Comparison of ENCODE assay signal across 18 cellular contexts in the genomic region with DNA sequence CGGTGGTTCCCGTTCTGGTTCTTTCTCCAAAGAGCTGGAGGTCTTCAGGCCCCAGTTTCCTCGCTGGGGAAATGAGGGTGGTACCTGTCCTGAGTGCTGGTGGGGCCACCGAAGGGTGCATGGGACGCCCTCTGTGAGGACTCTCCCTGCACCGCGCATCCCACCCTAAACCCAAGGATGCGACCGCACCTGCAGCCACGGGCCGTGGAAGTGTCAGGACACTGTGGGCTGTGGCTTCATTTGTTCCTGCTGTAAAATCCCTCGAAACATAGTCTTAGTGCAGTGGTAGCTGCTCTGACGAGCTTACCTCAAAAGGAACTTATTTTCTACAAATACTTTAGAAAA.
DNase-seq lines count a peak whose midpoint lies in the region; ATAC-seq, FAIRE-seq and TF ChIP-seq lines count a peak whose summit lies in the region.
"Had no signal": no experiment of that assay in that cellular context is flagged by ENCODE, and none has a peak within 500 bp of the region (broad histone marks: within the 10 kb centered on the region; RNA-seq: fewer than 3 reads in every experiment).

No MANE protein-coding gene starts in this region.

- H3K9me3 Mint-ChIP-seq in type B pancreatic cell, result peaks cover 9% of the 10 kb centered on the region

- H3K36me3 ChIP-seq in BLaER1 (peaks cover 42% of the 10 kb centered on the region), kidney (ENCODE audit: control insufficient read depth in 1 of 2, insufficient read depth in 2 of 2, low read length in 2 of 2) (peaks cover 4 to 11% of the 10 kb centered on the region in 2 donors), WERI-Rb-1 (no peaks in the 10 kb centered on the region)

- FAIRE-seq in kidney (lab: Jason Lieb, UNC), result no peak
- FAIRE-seq: GM12892, GM18507, H54 had no signal

- peaks cover 15% of the 10 kb centered on the region for H3K4me1 Mint-ChIP-seq in type B pancreatic cell (ENCODE audit: unreplicated experiment)
- H3K4me1 Mint-ChIP-seq: B cell had no signal

- H3K9me3 ChIP-seq in BLaER1 (peaks cover 19% of the 10 kb centered on the region), kidney (ENCODE audit: control insufficient read depth in 1 of 2, low read length in 2 of 2) (peaks cover 0 to 14% of the 10 kb centered on the region in 2 donors), WERI-Rb-1 (ENCODE audit: severe bottlenecking) (peaks cover 9% of the 10 kb centered on the region)

- peaks cover 3% of the 10 kb centered on the region for H3K27me3 Mint-ChIP-seq in type B pancreatic cell
- H3K27me3 Mint-ChIP-seq: B cell; CD4-positive, alpha-beta T cell had no signal

- H3K4me3 ChIP-seq in BLaER1 (no peak overlapping the region), kidney (ENCODE audit: low read length in 2 of 2) (no peak overlapping the region), WERI-Rb-1 (ENCODE audit: low read depth, low read length) (no peak overlapping the region)
- H3K4me3 ChIP-seq: GM23248 had no signal

- intact Hi-C loops in left ventricle myocardium superior (cut with micrococcal nuclease), result no loop called here
- intact Hi-C loops in left cardiac atrium (cut with DNase I), result no loop called here
- intact Hi-C loops in kidney (cut with DNase I), result no loop called here

- H3K27ac ChIP-seq in BLaER1 (no peak overlapping the region), kidney (ENCODE audit: low read depth in 2 of 2, low read length in 2 of 2) (no peak overlapping the region), WERI-Rb-1 (no peak overlapping the region)
- H3K27ac ChIP-seq: GM23248 had no signal

- peaks cover 19% of the 10 kb centered on the region for H3K36me3 Mint-ChIP-seq in type B pancreatic cell

- DNase-seq in left ventricle myocardium superior (peak; percentile 2), left cardiac atrium (no peak), kidney (peak; percentile 39), type B pancreatic cell (ENCODE audit: extremely low spot score, unreplicated experiment) (peak; percentile 47), cerebellar cortex (ENCODE audit: low spot score) (no peak), WERI-Rb-1 (no peak)
- DNase-seq: C1 segment of cervical spinal cord, DMS153, DMS79, GDM1, GM23248, HCEC 1CT had no signal

- no peaks in the 10 kb centered on the region for H3K27me3 ChIP-seq in BLaER1
- H3K27me3 ChIP-seq in WERI-Rb-1 (ENCODE audit: insufficient read depth, low read depth, severe bottlenecking), result no peaks in the 10 kb centered on the region

- no peak overlapping the region for H3K4me3 Mint-ChIP-seq in type B pancreatic cell
- H3K4me3 Mint-ChIP-seq: B cell; CD4-positive, alpha-beta T cell had no signal

- no peak overlapping the region for H3K9ac ChIP-seq in BLaER1
- H3K9ac ChIP-seq in kidney (ENCODE audit: low read length in 2 of 2), result no peak overlapping the region
- H3K9ac ChIP-seq: GM23248 had no signal

- H3K4me2 ChIP-seq in BLaER1, result peak overlapping the region; percentile 78

- TF ChIP-seq CTCF in kidney (IDR thresholded peaks at IDR 0.05; ENCODE audit: borderline replicate concordance, extremely low read depth, insufficient read depth) (no peak), type B pancreatic cell (conservative IDR thresholded peaks at IDR 0.05) (no peak), WERI-Rb-1 (IDR thresholded peaks at IDR 0.05; ENCODE audit: low read depth, low read length) (no peak)

- H3K4me1 ChIP-seq in BLaER1, result peaks cover 45% of the 10 kb centered on the region
- H3K4me1 ChIP-seq in kidney (ENCODE audit: control insufficient read depth in 1 of 2, insufficient read depth in 1 of 2, low read depth in 1 of 2, low read length in 2 of 2), result no peaks in the 10 kb centered on the region

- H4K20me1 ChIP-seq in BLaER1, result peaks cover 46% of the 10 kb centered on the region

- no peak overlapping the region for H3K27ac Mint-ChIP-seq in type B pancreatic cell
- H3K27ac Mint-ChIP-seq: B cell; CD4-positive, alpha-beta T cell had no signal

- ATAC-seq in left ventricle myocardium superior (no peak), left cardiac atrium (no peak)

Comparison
In these comparisons a context has a peak if more than half of its experiments do, and no peak if none do; other contexts are left out.
1. DNase-seq: peak in left ventricle myocardium superior (single experiment), kidney (single experiment) and type B pancreatic cell (single experiment); none in left cardiac atrium (single experiment), cerebellar cortex (single experiment) and WERI-Rb-1 (single experiment).